Comparison of ENCODE assay signal across 15 cellular contexts in the genomic region with DNA sequence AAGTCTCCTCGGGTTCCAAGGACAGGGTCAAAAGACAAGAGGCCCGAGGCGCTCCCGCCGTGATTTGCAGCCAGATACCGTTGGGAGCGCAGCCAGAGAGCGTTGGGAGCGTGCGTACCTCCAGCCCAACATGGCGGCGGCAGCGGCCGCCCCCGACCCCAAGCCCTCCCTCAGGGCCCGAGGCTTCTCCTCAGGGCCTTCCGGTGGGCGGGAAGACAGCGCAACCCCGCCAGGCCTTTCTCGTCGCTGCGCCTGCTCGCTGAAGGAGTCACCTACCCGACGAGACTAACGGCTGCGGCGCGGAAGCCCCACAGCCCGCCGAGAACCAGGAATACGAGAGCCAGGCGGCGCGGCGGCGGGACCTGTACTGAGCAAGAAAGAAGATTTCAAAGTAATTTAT.
DNase-seq lines count a peak whose midpoint lies in the region; ATAC-seq and TF ChIP-seq lines count a peak whose summit lies in the region.
"Had no signal": no experiment of that assay in that cellular context is flagged by ENCODE, and none has a peak within 500 bp of the region (broad histone marks: within the 10 kb centered on the region; RNA-seq: fewer than 3 reads in every experiment).

No MANE protein-coding gene starts in this region.

- no peak overlapping the region for H3K4me3 Mint-ChIP-seq in T-helper 2 cell treated with Interferon-gamma antibody and Interleukin-4, amounts not matched to agents 5 μg/mL and 100 μg/mL, for 36 hours

- ATAC-seq in HG03460 (IDR thresholded peaks at IDR 0.05; ENCODE audit: unreplicated experiment), result no peak
- ATAC-seq: foreskin keratinocyte, lower lobe of right lung had no signal

- no peak for TF ChIP-seq CTCF in coronary artery (IDR thresholded peaks at IDR 0.05)

- H3K9me3 Mint-ChIP-seq in T-helper 2 cell treated with Interferon-gamma antibody and Interleukin-4, amounts not matched to agents 5 μg/mL and 100 μg/mL, for 36 hours, result peaks cover 41% of the 10 kb centered on the region

- H3K4me3 ChIP-seq in coronary artery, result peak overlapping the region; percentile 61
- H3K4me3 ChIP-seq: lower lobe of right lung had no signal

- H3K27me3 Mint-ChIP-seq in T-helper 2 cell treated with Interferon-gamma antibody and Interleukin-4, amounts not matched to agents 5 μg/mL and 100 μg/mL, for 36 hours (ENCODE audit: low read depth), result no peaks in the 10 kb centered on the region

- H3K36me3 Mint-ChIP-seq in T-helper 2 cell treated with Interferon-gamma antibody and Interleukin-4, amounts not matched to agents 5 μg/mL and 100 μg/mL, for 36 hours (ENCODE audit: low read depth), result peaks cover 27% of the 10 kb centered on the region

- H3K27ac Mint-ChIP-seq in T-helper 2 cell treated with Interferon-gamma antibody and Interleukin-4, amounts not matched to agents 5 μg/mL and 100 μg/mL, for 36 hours, result no peak overlapping the region
- H3K27ac Mint-ChIP-seq: CD4-positive, alpha-beta memory T cell had no signal

- DNase-seq in OCI-M2 (lab: John Stamatoyannopoulos, UW; ENCODE audit: unreplicated experiment) (peak; percentile 87), coronary artery (ENCODE audit: low spot score) (no peak), iPS-NIHi7 (ENCODE audit: extremely low spot score) (peak; percentile 22), substantia nigra (lab: John Stamatoyannopoulos, UW) (peak in 34 of 49 donors; percentile 2 to 65 (median 24)), glomerular visceral epithelial cell (ENCODE audit: extremely low spot score) (no peak), hippocampal formation (lab: John Stamatoyannopoulos, UW) (no peak)
- DNase-seq in T-helper 2 cell treated with Interferon-gamma antibody and Interleukin-4, amounts not matched to agents 5 μg/mL and 100 μg/mL, for 36 hours (ENCODE audit: low spot score), result no peak
- DNase-seq: activated CD4-positive, alpha-beta T cell treated with anti-CD3 and anti-CD28 coated beads, Interleukin-2, amount 50 U/mL, for 4 hours; CD4-positive, alpha-beta memory T cell; cortex of kidney; lower lobe of right lung; NCI-H446; T1000 had no signal

- H3K27ac ChIP-seq in coronary artery (peak overlapping the region in 1 of 2 donors; percentile 37), substantia nigra (ENCODE audit: low read depth, low read length, poor library complexity, severe bottlenecking) (peak overlapping the region; percentile 68)
- H3K27ac ChIP-seq: foreskin keratinocyte, lower lobe of right lung had no signal

- peaks cover 20% of the 10 kb centered on the region for H3K4me1 Mint-ChIP-seq in T-helper 2 cell treated with Interferon-gamma antibody and Interleukin-4, amounts not matched to agents 5 μg/mL and 100 μg/mL, for 36 hours (ENCODE audit: low read depth)

Comparison
In these comparisons a context has a peak if more than half of its experiments do, and no peak if none do; other contexts are left out.
1. DNase-seq: peak in OCI-M2 (single experiment), iPS-NIHi7 (single experiment) and substantia nigra (34 of 49); none in coronary artery (single experiment), glomerular visceral epithelial cell (single experiment), T-helper 2 cell treated with Interferon-gamma antibody and Interleukin-4, amounts not matched to agents 5 μg/mL and 100 μg/mL, for 36 hours (single experiment) and hippocampal formation (0 of 2).